ENCODE assay signal across 24 cellular contexts in genomic region chr18:49910019-49910418, GRCh38.
"Had no signal": no experiment of that assay in that cellular context is flagged by ENCODE, and none has a peak within 500 bp of the region (broad histone marks: within the 10 kb centered on the region; RNA-seq: fewer than 3 reads in every experiment).

No MANE protein-coding gene starts in this region.

- ATAC-seq: activated CD4-positive, CD25-positive, alpha-beta regulatory T cell treated with anti-CD3 and anti-CD28 coated beads, Interleukin-2, amount 50 U/mL, for 24 hours; activated CD8-positive, alpha-beta T cell treated with anti-CD3 and anti-CD28 coated beads for 36 hours; activated T-cell treated with anti-CD3 and anti-CD28 coated beads, Interleukin-2, amount 50 U/mL, for 4 hours; activated T-helper 17 cell treated with anti-CD3 and anti-CD28 coated beads, Interleukin-2, amount 50 U/mL, for 72 hours; esophagus mucosa; WTC11 had no signal

- H3K27ac ChIP-seq: brain microvascular endothelial cell, coronary artery, dorsolateral prefrontal cortex had no signal

- DNase-seq: activated CD4-positive, alpha-beta T cell treated with anti-CD3 and anti-CD28 coated beads for 48 hours; activated CD4-positive, alpha-beta T cell treated with anti-CD3 and anti-CD28 coated beads, Interleukin-2, amount 50 U/mL, for 1 hour; activated CD4-positive, alpha-beta T cell treated with anti-CD3 and anti-CD28 coated beads, Interleukin-2, amount 50 U/mL, for 48 hours; activated CD8-positive, alpha-beta memory T cell treated with anti-CD3 and anti-CD28 coated beads for 24 hours; activated CD8-positive, alpha-beta T cell treated with anti-CD3 and anti-CD28 coated beads for 36 hours; activated effector memory CD4-positive, alpha-beta T cell treated with Interleukin-2 at 50 U/mL for 16 hours; activated gamma-delta T cell treated with Interleukin-2 at 50 U/mL for 16 hours; activated naive CD4-positive, alpha-beta T cell treated with anti-CD3 and anti-CD28 coated beads, Interleukin-2, amount 50 U/mL, for 16 hours; activated naive CD4-positive, alpha-beta T cell treated with Interleukin-2 at 50 U/mL for 16 hours; activated T-cell treated with anti-CD3 and anti-CD28 coated beads, Interleukin-2, amount 50 U/mL, for 4 hours; amniotic stem cell; anterior cingulate cortex; brain microvascular endothelial cell; dorsolateral prefrontal cortex; effector memory CD4-positive, alpha-beta T cell; endodermal cell; foreskin fibroblast; head of caudate nucleus; T-helper 2 cell had no signal

- H3K36me3 ChIP-seq: brain microvascular endothelial cell had no signal

- H3K4me3 ChIP-seq: coronary artery, dorsolateral prefrontal cortex had no signal

- H3K27me3 ChIP-seq: brain microvascular endothelial cell had no signal
